1 cellular context compared by ENCODE assay signal in genomic region chr20:21862224-21862927, GRCh38.
TF ChIP-seq lines count a peak whose summit lies in the region.

No MANE protein-coding gene starts in this region.

TF ChIP-seq in HepG2, 621 proteins besides CTCF, POLR2A, EP300 and RAD21 (continued from another document):
- TF ChIP-seq ZNF281 (CRISPR knock-in tag; IDR thresholded peaks at IDR 0.05; ENCODE audit: borderline replicate concordance) (peak; percentile 33; the same call in 1 of the 2 replicates), NCOA1 (CRISPR knock-in tag; IDR thresholded peaks at IDR 0.05) (no peak), SKIL (CRISPR knock-in tag; IDR thresholded peaks at IDR 0.05; ENCODE audit: borderline replicate concordance) (no peak), NBN (conservative IDR thresholded peaks at IDR 0.05) (no peak), GABPA (IDR thresholded peaks at IDR 0.05; ENCODE audit: low read depth, low read length) (no peak), GABPA (CRISPR knock-in tag; IDR thresholded peaks at IDR 0.05; ENCODE audit: low read depth) (peak; percentile 44; the same call in 1 of the 2 replicates), THYN1 (CRISPR knock-in tag; IDR thresholded peaks at IDR 0.05; ENCODE audit: borderline replicate concordance, low read depth) (no peak), ZNF790 (CRISPR knock-in tag; IDR thresholded peaks at IDR 0.05; ENCODE audit: borderline replicate concordance) (no peak), CSRNP2 (CRISPR knock-in tag; conservative IDR thresholded peaks at IDR 0.05; ENCODE audit: low read depth) (no peak), SP4 (CRISPR knock-in tag; IDR thresholded peaks at IDR 0.05) (no peak), GRHL1 (CRISPR knock-in tag; conservative IDR thresholded peaks at IDR 0.05) (no peak), ZNF780A (CRISPR knock-in tag; IDR thresholded peaks at IDR 0.05) (no peak), ZMYM2 (CRISPR knock-in tag; IDR thresholded peaks at IDR 0.05) (no peak), HNRNPUL1 (IDR thresholded peaks at IDR 0.05; ENCODE audit: low read depth, low read length) (no peak), AFF4 (CRISPR knock-in tag; IDR thresholded peaks at IDR 0.05) (no peak), ZBTB21 (CRISPR knock-in tag; IDR thresholded peaks at IDR 0.05) (no peak), GLMP (CRISPR knock-in tag; IDR thresholded peaks at IDR 0.05; ENCODE audit: borderline replicate concordance) (no peak), TIGD3 (CRISPR knock-in tag; IDR thresholded peaks at IDR 0.05; ENCODE audit: borderline replicate concordance) (no peak), BRD4 (CRISPR knock-in tag; IDR thresholded peaks at IDR 0.05) (0 out of 2 replicates have a peak, but pooled peaks have one; percentile 17), RFX3 (CRISPR knock-in tag; IDR thresholded peaks at IDR 0.05) (no peak), PHF21A (CRISPR knock-in tag; IDR thresholded peaks at IDR 0.05) (no peak), ZNF740 (CRISPR knock-in tag; IDR thresholded peaks at IDR 0.05) (no peak), ISX (CRISPR knock-in tag; conservative IDR thresholded peaks at IDR 0.05) (no peak)
